8 cellular contexts compared by ENCODE assay signal in the genomic region with DNA sequence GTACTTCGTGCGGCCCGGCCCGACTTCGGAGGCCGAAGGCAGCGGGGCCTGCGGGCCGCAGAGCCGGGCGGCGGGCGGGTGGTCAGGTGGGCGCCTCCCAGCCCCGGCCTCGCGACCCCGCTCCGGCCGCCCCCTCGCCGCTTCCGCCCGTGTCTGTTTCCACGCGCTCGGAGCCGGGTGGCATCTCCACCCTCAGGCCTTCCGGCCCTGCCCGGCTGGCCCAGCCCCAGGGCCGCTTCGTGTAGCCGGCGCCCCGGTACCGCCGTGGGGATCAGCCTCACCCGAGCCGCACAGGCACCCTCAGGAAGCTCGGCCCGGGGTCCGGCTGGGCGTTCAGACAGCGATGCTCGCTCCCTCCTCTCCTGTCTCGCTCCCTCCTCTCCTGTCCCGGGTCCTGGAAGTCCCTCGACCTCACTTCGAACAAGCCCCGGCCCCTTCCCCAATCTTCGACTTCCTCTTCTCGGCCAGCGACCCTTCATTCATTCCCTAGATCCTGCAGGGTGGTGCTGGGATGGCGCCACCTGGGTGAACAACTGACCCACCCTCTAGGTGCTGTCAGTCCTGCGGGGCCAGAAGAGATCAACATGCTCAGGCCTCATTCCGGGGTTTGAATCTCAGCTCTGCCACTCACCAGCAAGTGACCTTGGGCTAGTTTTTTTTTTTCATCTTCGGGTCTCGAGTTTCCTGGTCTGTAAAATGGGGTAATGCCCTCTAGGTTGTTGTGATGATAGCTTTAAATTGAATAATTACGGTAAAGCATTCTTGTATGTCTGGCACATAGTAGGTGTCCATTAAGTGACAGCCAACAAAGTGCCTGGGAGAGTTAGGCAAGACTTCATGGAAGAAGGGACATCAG. TPM values are rescaled to one million over a fixed set of nuclear protein-coding genes. Genes with fewer than 3 reads are reported as not detected.
DNase-seq lines count a peak whose midpoint lies in the region; ATAC-seq and TF ChIP-seq lines count a peak whose summit lies in the region.

No MANE protein-coding gene starts in this region.

- H3K4me3 ChIP-seq in MM.1S (ENCODE audit: low read length) (peak overlapping the region; percentile 94), parathyroid adenoma (ENCODE audit: low read depth, low read length) (peak overlapping the region; percentile 54)

- peak overlapping the region; percentile 99 for H3K4me3 Mint-ChIP-seq in activated T-helper 17 cell treated with anti-CD3 and anti-CD28 coated beads, Interleukin-2, amount 50 U/mL, for 72 hours
- H3K4me3 Mint-ChIP-seq in glutamatergic neuron (ENCODE audit: unreplicated experiment), result peak overlapping the region; percentile 100

- H3K9me3 ChIP-seq in MM.1S (replicated peaks; ENCODE audit: insufficient read depth, low read length), result no peaks in the 10 kb centered on the region
- no peaks in the 10 kb centered on the region for H3K9me3 ChIP-seq in parathyroid adenoma (ENCODE audit: control insufficient read depth, low read length)

- H3K4me1 ChIP-seq in MM.1S (ENCODE audit: low read length) (no peaks in the 10 kb centered on the region), parathyroid adenoma (no peaks in the 10 kb centered on the region)

- H3F3A ChIP-seq in MM.1S (ENCODE audit: insufficient read depth, low read length), result peaks cover 8% of the 10 kb centered on the region; the same call in 1 of the 2 replicates

- DNase-seq in NOMO-1 treated with DMSO at 0.1 percent for 48 hours (lab: John Stamatoyannopoulos, UW; ENCODE audit: unreplicated experiment) (peak; percentile 23), NOMO-1 treated with dmso at 0.1 percent for 144 hours (lab: John Stamatoyannopoulos, UW; ENCODE audit: unreplicated experiment) (no peak), MM.1S (peak; percentile 50), glutamatergic neuron (peak; percentile 60), DMS79 (lab: John Stamatoyannopoulos, UW) (no peak)

- H3K4me2 ChIP-seq in MM.1S (ENCODE audit: low read depth, low read length) (peak overlapping the region; percentile 82), parathyroid adenoma (ENCODE audit: low read length) (peak overlapping the region; percentile 97)

- peak overlapping the region; percentile 64 for H2AFZ ChIP-seq in MM.1S (ENCODE audit: low read length)
- H2AFZ ChIP-seq in parathyroid adenoma, result peak overlapping the region; percentile 75

- TF ChIP-seq CTCF in MM.1S (IDR thresholded peaks at IDR 0.05; ENCODE audit: low read length) (peak; percentile 13; the same call in 1 of the 2 replicates), glutamatergic neuron (IDR thresholded peaks at IDR 0.05; ENCODE audit: partially characterized antibody, unreplicated experiment) (no peak), parathyroid adenoma (IDR thresholded peaks at IDR 0.05) (no peak)

- H3K27ac ChIP-seq in MM.1S (ENCODE audit: low read length) (peak overlapping the region; percentile 48; the same call in 1 of the 2 replicates), parathyroid adenoma (peak overlapping the region; percentile 0)

- H3K36me3 ChIP-seq in MM.1S (replicated peaks; ENCODE audit: insufficient read depth, low read length) (peaks cover under 1% of the 10 kb centered on the region; the same call in 1 of the 2 replicates), parathyroid adenoma (ENCODE audit: control insufficient read depth, insufficient read depth, low read length) (no peaks in the 10 kb centered on the region)

- H3K27me3 ChIP-seq in MM.1S (replicated peaks; ENCODE audit: insufficient read depth, low read length), result no peaks in the 10 kb centered on the region
- H3K27me3 ChIP-seq in parathyroid adenoma (ENCODE audit: control insufficient read depth, insufficient read depth, low read length), result no peaks in the 10 kb centered on the region

- peak; percentile 42 for ATAC-seq in HG02588 (IDR thresholded peaks at IDR 0.05; ENCODE audit: unreplicated experiment)
- ATAC-seq in activated T-helper 17 cell treated with anti-CD3 and anti-CD28 coated beads, Interleukin-2, amount 50 U/mL, for 72 hours (replicated peaks), result peak; percentile 68

- H3K36me3 Mint-ChIP-seq in activated T-helper 17 cell treated with anti-CD3 and anti-CD28 coated beads, Interleukin-2, amount 50 U/mL, for 72 hours (ENCODE audit: low read depth), result peaks cover 41% of the 10 kb centered on the region
- H3K36me3 Mint-ChIP-seq in glutamatergic neuron (ENCODE audit: unreplicated experiment), result no peaks in the 10 kb centered on the region

- H4K20me1 ChIP-seq in MM.1S (ENCODE audit: insufficient read depth, low read length), result 0 out of 2 replicates have a peak, but pooled peaks cover 2% of the 10 kb centered on the region

- H3K27ac Mint-ChIP-seq in activated T-helper 17 cell treated with anti-CD3 and anti-CD28 coated beads, Interleukin-2, amount 50 U/mL, for 72 hours, result peak overlapping the region; percentile 98
- H3K27ac Mint-ChIP-seq in glutamatergic neuron (ENCODE audit: unreplicated experiment), result peak overlapping the region; percentile 97

- H3K27me3 Mint-ChIP-seq in activated T-helper 17 cell treated with anti-CD3 and anti-CD28 coated beads, Interleukin-2, amount 50 U/mL, for 72 hours, result no peaks in the 10 kb centered on the region
- peaks cover 15% of the 10 kb centered on the region for H3K27me3 Mint-ChIP-seq in glutamatergic neuron (ENCODE audit: unreplicated experiment)

- H3K79me2 ChIP-seq in MM.1S (ENCODE audit: low read length) (peaks cover 50% of the 10 kb centered on the region), parathyroid adenoma (peaks cover 40% of the 10 kb centered on the region)

- peak overlapping the region; percentile 86 for H3K9ac ChIP-seq in MM.1S (ENCODE audit: low read length)
- H3K9ac ChIP-seq in parathyroid adenoma, result peak overlapping the region; percentile 47

- no peaks in the 10 kb centered on the region for H3K9me3 Mint-ChIP-seq in activated T-helper 17 cell treated with anti-CD3 and anti-CD28 coated beads, Interleukin-2, amount 50 U/mL, for 72 hours
- peaks cover 13% of the 10 kb centered on the region for H3K9me3 Mint-ChIP-seq in glutamatergic neuron (ENCODE audit: unreplicated experiment)

- H3K9me2 ChIP-seq in MM.1S (replicated peaks; ENCODE audit: insufficient read depth, low read length), result no peaks in the 10 kb centered on the region

- peaks cover 11% of the 10 kb centered on the region for H3K4me1 Mint-ChIP-seq in activated T-helper 17 cell treated with anti-CD3 and anti-CD28 coated beads, Interleukin-2, amount 50 U/mL, for 72 hours
- peaks cover 12% of the 10 kb centered on the region for H3K4me1 Mint-ChIP-seq in glutamatergic neuron (ENCODE audit: low read depth, unreplicated experiment)

RNA-seq across cellular contexts. Expression of a gene that starts 0.6 kb away (rescaled TPM):
- 10 to 100 TPM; 20.7 to 26.9 TPM for total RNA-seq in activated T-helper 17 cell treated with anti-CD3 and anti-CD28 coated beads, Interleukin-2, amount 50 U/mL, for 72 hours
- 38.9 TPM for total RNA-seq in glutamatergic neuron (ENCODE audit: unreplicated experiment)

RNA-seq across cellular contexts. Expression of a gene that starts 18.6 kb away (rescaled TPM):
- 10 to 100 TPM in 1 of 2 donors, 1 to 10 TPM in 1; 8.4 to 20.6 TPM for total RNA-seq in activated T-helper 17 cell treated with anti-CD3 and anti-CD28 coated beads, Interleukin-2, amount 50 U/mL, for 72 hours
- 12.0 TPM for total RNA-seq in glutamatergic neuron (ENCODE audit: unreplicated experiment)

RNA-seq across cellular contexts. Expression of a gene that starts 27.6 kb away (rescaled TPM):
- 10 to 100 TPM; 29.7 to 34.2 TPM for total RNA-seq in activated T-helper 17 cell treated with anti-CD3 and anti-CD28 coated beads, Interleukin-2, amount 50 U/mL, for 72 hours
- 51.2 TPM for total RNA-seq in glutamatergic neuron (ENCODE audit: unreplicated experiment)

RNA-seq across cellular contexts. Expression of a gene that starts 27.8 kb away (rescaled TPM):
- total RNA-seq in activated T-helper 17 cell treated with anti-CD3 and anti-CD28 coated beads, Interleukin-2, amount 50 U/mL, for 72 hours, result 10 to 100 TPM; 26.3 to 34.0 TPM
- 19.6 TPM for total RNA-seq in glutamatergic neuron (ENCODE audit: unreplicated experiment)

RNA-seq across cellular contexts. Expression of a gene that starts 39.8 kb away (rescaled TPM):
- 1 to 10 TPM; 2.0 to 4.0 TPM for total RNA-seq in activated T-helper 17 cell treated with anti-CD3 and anti-CD28 coated beads, Interleukin-2, amount 50 U/mL, for 72 hours
- total RNA-seq in glutamatergic neuron (ENCODE audit: unreplicated experiment), result not detected

Comparison
In these comparisons a context has a peak if more than half of its experiments do, and no peak if none do; other contexts are left out.
1. DNase-seq: peak in NOMO-1 treated with DMSO at 0.1 percent for 48 hours (single experiment), MM.1S (single experiment) and glutamatergic neuron (single experiment); none in NOMO-1 treated with dmso at 0.1 percent for 144 hours (single experiment) and DMS79 (single experiment).